Comparison of ENCODE assay signal across 8 cellular contexts in genomic region chr5:169300468-169301385, GRCh38. TPM values are rescaled to one million over a fixed set of nuclear protein-coding genes. Genes with fewer than 3 reads are reported as not detected.
DNase-seq lines count a peak whose midpoint lies in the region; ATAC-seq and TF ChIP-seq lines count a peak whose summit lies in the region.

Gene SLIT3 (minus strand): TSS chr5:169301139. CDS start chr5:169300709, 430 bp downstream.

- H3K14ac ChIP-seq in neuronal stem cell (ENCODE audit: low read length) = peak within 1 kb of the TSS; percentile 73

- H3K4me2 ChIP-seq in neuronal stem cell (ENCODE audit: insufficient read depth, low read length, poor library complexity, severe bottlenecking) = peak within 1 kb of the TSS; percentile 98
- H3K4me2 ChIP-seq in PC-9 = no peak within 1 kb of the TSS

- CTCF ChIA-PET in PC-9 (lab: Charles Lee) = no interaction called here

- no peak within 1 kb of the TSS for H3K4ac ChIP-seq in neuronal stem cell (ENCODE audit: low read length)

- H3K79me1 ChIP-seq in neuronal stem cell (ENCODE audit: low read depth, low read length) = no peaks in the 10 kb centered on the region

- H3K27ac ChIP-seq in neuronal stem cell (replicated peaks; ENCODE audit: low read length) (no peak within 1 kb of the TSS), PC-9 (no peak within 1 kb of the TSS)

- H3K4me3 ChIP-seq in NT2/D1 (ENCODE audit: insufficient read length, low read depth) (peak within 1 kb of the TSS; percentile 68), neuronal stem cell (ENCODE audit: low read length in 2 of 2) (peak within 1 kb of the TSS in 1 of 2 donors; percentile 89), PC-9 (no peak within 1 kb of the TSS)

- no peak within 1 kb of the TSS for H4K91ac ChIP-seq in neuronal stem cell (ENCODE audit: low read depth, low read length, poor library complexity)

- peak within 1 kb of the TSS; percentile 23 for H2BK15ac ChIP-seq in neuronal stem cell (ENCODE audit: low read length)

- H2AK5ac ChIP-seq in neuronal stem cell (ENCODE audit: low read depth, low read length) = no peak within 1 kb of the TSS

- POLR2A ChIA-PET in PC-9 (lab: Charles Lee; ENCODE audit: unreplicated experiment) = no interaction called here

- BruUV-seq in PC-9 (replicated peaks; lab: Mats Ljungman, UMichigan) = no TSS peak

- H3K27me3 ChIP-seq in NT2/D1 (ENCODE audit: insufficient read depth, insufficient read length) = peaks cover 8% of the 10 kb centered on the region
- H3K27me3 ChIP-seq in neuronal stem cell (ENCODE audit: control insufficient read depth in 3 of 3, insufficient read depth in 3 of 3, low read depth in 1 of 3, low read length in 3 of 3) = peaks cover 3 to 51% (median 39%) of the 10 kb centered on the region in 3 experiments
- H3K27me3 ChIP-seq in PC-9 (ENCODE audit: insufficient read depth, low read depth) = 0 out of 2 replicates have a peak, but pooled peaks cover 10% of the 10 kb centered on the region

- no peak within 1 kb of the TSS for H3K23ac ChIP-seq in neuronal stem cell (ENCODE audit: low read depth, low read length, poor library complexity)

- H2BK120ac ChIP-seq in neuronal stem cell (ENCODE audit: low read depth, low read length) = no peak within 1 kb of the TSS

- peaks cover 3% of the 10 kb centered on the region for H3K4me1 ChIP-seq in NT2/D1 (ENCODE audit: insufficient read depth, insufficient read length)
- H3K4me1 ChIP-seq in neuronal stem cell (ENCODE audit: control insufficient read depth in 2 of 2, insufficient read depth in 1 of 2, low read depth in 1 of 2, low read length in 2 of 2) = peaks cover 0 to 6% of the 10 kb centered on the region in 2 donors
- no peaks in the 10 kb centered on the region for H3K4me1 ChIP-seq in PC-9 (replicated peaks; ENCODE audit: insufficient read depth)

- no peaks in the 10 kb centered on the region for H3K9me2 ChIP-seq in PC-9 (ENCODE audit: insufficient read depth)

- DNase-seq in D341Med (ENCODE audit: low spot score) (peak; percentile 52), NT2/D1 (ENCODE audit: low read depth, low spot score) (peak; percentile 52), fibroblast of peridontal ligament (ENCODE audit: extremely low read depth) (peak; percentile 84), neuronal stem cell (ENCODE audit: low spot score) (peak; percentile 82), foreskin melanocyte (no peak), PC-9 (no peak)

- no peaks in the 10 kb centered on the region for H3K9me3 ChIP-seq in NT2/D1 (ENCODE audit: insufficient read depth, low read length)
- H3K9me3 ChIP-seq in neuronal stem cell (replicated peaks in 1 of 2; ENCODE audit: control insufficient read depth in 2 of 2, insufficient read depth in 1 of 2, low read depth in 1 of 2, low read length in 2 of 2) = no peaks in the 10 kb centered on the region
- no peaks in the 10 kb centered on the region for H3K9me3 ChIP-seq in PC-9 (ENCODE audit: insufficient read depth, low read depth)

- no peaks in the 10 kb centered on the region for H3K79me2 ChIP-seq in PC-9 (ENCODE audit: low read depth)

- WGBS in neuronal stem cell (ENCODE audit: extremely low coverage in 2 of 2, insufficient read length in 2 of 2, insufficient replicate concordance in 1 of 2), 2 donors = no CpG with 5 or more reads among the region's 101 CpGs

- H3K36me3 ChIP-seq in NT2/D1 (ENCODE audit: insufficient read depth, insufficient read length, low read length) (peaks cover 3% of the 10 kb centered on the region), neuronal stem cell (replicated peaks in 1 of 2; ENCODE audit: control insufficient read depth in 2 of 2, insufficient read depth in 2 of 2, low read length in 2 of 2) (no peaks in the 10 kb centered on the region), PC-9 (ENCODE audit: low read depth) (no peaks in the 10 kb centered on the region)

- H2BK12ac ChIP-seq in neuronal stem cell (ENCODE audit: low read length) = no peak within 1 kb of the TSS

- H4K20me1 ChIP-seq in PC-9 (ENCODE audit: insufficient read depth) = no peaks in the 10 kb centered on the region

- no peak within 1 kb of the TSS for H2BK5ac ChIP-seq in neuronal stem cell (ENCODE audit: low read length)

- ATAC-seq in GM21737 (IDR thresholded peaks at IDR 0.05; ENCODE audit: unreplicated experiment) (no peak), GM18519 (IDR thresholded peaks at IDR 0.05; ENCODE audit: low FRiP score, unreplicated experiment) (no peak)

- intact Hi-C loops in PC-9 (cut with micrococcal nuclease; ENCODE audit: unreplicated experiment) = loop anchor here (5.0 to 10.0 kb wide), 2 partner anchors 114 to 313 kb away; no protein-coding TSS in a partner anchor

- H3F3A ChIP-seq in PC-9 (ENCODE audit: insufficient read depth, low read depth) = no peaks in the 10 kb centered on the region

- no peak within 1 kb of the TSS for H4K8ac ChIP-seq in neuronal stem cell (ENCODE audit: low read depth, low read length)

- no peak for TF ChIP-seq CTCF in PC-9 (conservative IDR thresholded peaks at IDR 0.05)

- H2AFZ ChIP-seq in neuronal stem cell (ENCODE audit: low read length) (peak within 1 kb of the TSS; percentile 26), PC-9 (no peak within 1 kb of the TSS)

- H3K18ac ChIP-seq in neuronal stem cell (ENCODE audit: low read length) = peak within 1 kb of the TSS; percentile 93

- H3K9ac ChIP-seq in NT2/D1 (ENCODE audit: insufficient read length, low read depth) = peak within 1 kb of the TSS; percentile 85
- H3K9ac ChIP-seq in neuronal stem cell (ENCODE audit: low read depth, low read length, poor library complexity) = peak within 1 kb of the TSS; percentile 84

RNA-seq across cellular contexts. Expression of gene SLIT3, which starts in this region (rescaled TPM):
- polyA plus RNA-seq in neuronal stem cell (2013, experiment 1 of 2) = 0.53 TPM
- 0.61 TPM for polyA plus RNA-seq in neuronal stem cell (2013, experiment 2 of 2)
- total RNA-seq in PC-9 (2021) = not detected in 2 replicates

Comparison
In these comparisons a context has a peak if more than half of its experiments do, and no peak if none do; other contexts are left out.
1. DNase-seq: peak in D341Med (single experiment), NT2/D1 (single experiment), fibroblast of peridontal ligament (single experiment) and neuronal stem cell (single experiment); none in foreskin melanocyte (single experiment) and PC-9 (0 of 2).